In genomic region chr10:124642076-124642710, GRCh38 we compare ENCODE assay signal across 8 cellular contexts.
DNase-seq lines count a peak whose midpoint lies in the region; ATAC-seq and TF ChIP-seq lines count a peak whose summit lies in the region.

No MANE protein-coding gene starts in this region.

- ATAC-seq in CD4-positive, alpha-beta T cell (ENCODE audit: poor library complexity), result no peak
- peak; percentile 60 to 67 for ATAC-seq in natural killer cell treated with Interleukin-12 subunit alpha and Interleukin-12 subunit beta and Interleukin-15 and Interleukin-18, amount 100 ng/mL, for 72 hours
- no peak for ATAC-seq in HG03159 (IDR thresholded peaks at IDR 0.05; ENCODE audit: unreplicated experiment)

- in situ Hi-C loops in GM13977 (cut with MboI; ENCODE audit: low pct_unique_long_range_greater_than_20kb, low sequenced_read_pairs, unreplicated experiment), result no loop called here

- H3K27me3 ChIP-seq in CD4-positive, alpha-beta T cell (ENCODE audit: control insufficient read depth, insufficient read depth, low read length), result no peaks in the 10 kb centered on the region

- no peak overlapping the region for H3K4me3 Mint-ChIP-seq in CD4-positive, alpha-beta T cell
- H3K4me3 Mint-ChIP-seq in dendritic cell treated with granulocyte-macrophage colony-stimulating factor and Interleukin-4, amounts not matched to agents 40 ng/mL and 50 ng/mL, for 4 days, result peak overlapping the region; percentile 32
- peak overlapping the region; percentile 91 for H3K4me3 Mint-ChIP-seq in natural killer cell treated with Interleukin-12 subunit alpha and Interleukin-12 subunit beta and Interleukin-15 and Interleukin-18, amount 100 ng/mL, for 72 hours
- no peak overlapping the region for H3K4me3 Mint-ChIP-seq in Calu3 (ENCODE audit: low read depth, unreplicated experiment)

- peaks cover 6% of the 10 kb centered on the region for H3K36me3 Mint-ChIP-seq in CD4-positive, alpha-beta T cell (ENCODE audit: low read depth)
- H3K36me3 Mint-ChIP-seq in dendritic cell treated with granulocyte-macrophage colony-stimulating factor and Interleukin-4, amounts not matched to agents 40 ng/mL and 50 ng/mL, for 4 days (ENCODE audit: low read depth), result peaks cover 38% of the 10 kb centered on the region
- H3K36me3 Mint-ChIP-seq in natural killer cell treated with Interleukin-12 subunit alpha and Interleukin-12 subunit beta and Interleukin-15 and Interleukin-18, amount 100 ng/mL, for 72 hours, result no peaks in the 10 kb centered on the region
- no peaks in the 10 kb centered on the region for H3K36me3 Mint-ChIP-seq in Calu3 (ENCODE audit: insufficient read depth, unreplicated experiment)

- intact Hi-C loops in CD4-positive, alpha-beta T cell (cut with DNase I, micrococcal nuclease), result loop anchor here in 1 of 2 experiments (10.0 kb wide), 1 partner anchor 107 kb away; no protein-coding TSS in a partner anchor
- intact Hi-C loops in dendritic cell treated with granulocyte-macrophage colony-stimulating factor and Interleukin-4, amounts not matched to agents 40 ng/mL and 50 ng/mL, for 4 days (cut with micrococcal nuclease), result no loop called here
- intact Hi-C loops in Calu3 (cut with micrococcal nuclease; ENCODE audit: unreplicated experiment), result no loop called here

- peak overlapping the region; percentile 95 for H3K27ac Mint-ChIP-seq in CD4-positive, alpha-beta T cell
- H3K27ac Mint-ChIP-seq in dendritic cell treated with granulocyte-macrophage colony-stimulating factor and Interleukin-4, amounts not matched to agents 40 ng/mL and 50 ng/mL, for 4 days, result peak overlapping the region; percentile 98
- H3K27ac Mint-ChIP-seq in natural killer cell treated with Interleukin-12 subunit alpha and Interleukin-12 subunit beta and Interleukin-15 and Interleukin-18, amount 100 ng/mL, for 72 hours, result peak overlapping the region; percentile 85 to 91
- H3K27ac Mint-ChIP-seq in Calu3 (ENCODE audit: unreplicated experiment), result no peak overlapping the region

- H3K4me1 Mint-ChIP-seq in CD4-positive, alpha-beta T cell (ENCODE audit: low read depth), result peaks cover 86% of the 10 kb centered on the region
- H3K4me1 Mint-ChIP-seq in dendritic cell treated with granulocyte-macrophage colony-stimulating factor and Interleukin-4, amounts not matched to agents 40 ng/mL and 50 ng/mL, for 4 days (ENCODE audit: low read depth), result peaks cover 100% of the 10 kb centered on the region
- H3K4me1 Mint-ChIP-seq in natural killer cell treated with Interleukin-12 subunit alpha and Interleukin-12 subunit beta and Interleukin-15 and Interleukin-18, amount 100 ng/mL, for 72 hours (ENCODE audit: low read depth in 2 of 2), result peaks cover 52 to 63% of the 10 kb centered on the region in 2 donors
- peaks cover 10% of the 10 kb centered on the region for H3K4me1 Mint-ChIP-seq in Calu3 (ENCODE audit: low read depth, unreplicated experiment)

- peak; percentile 39; the same call in 1 of the 2 replicates for TF ChIP-seq EP300 in Ishikawa (IDR thresholded peaks at IDR 0.05; ENCODE audit: borderline replicate concordance)

- BruUV-seq in Calu3 (replicated peaks; lab: Mats Ljungman, UMichigan), result no TSS peak

- H3K27me3 Mint-ChIP-seq in CD4-positive, alpha-beta T cell, result no peaks in the 10 kb centered on the region
- no peaks in the 10 kb centered on the region for H3K27me3 Mint-ChIP-seq in dendritic cell treated with granulocyte-macrophage colony-stimulating factor and Interleukin-4, amounts not matched to agents 40 ng/mL and 50 ng/mL, for 4 days
- H3K27me3 Mint-ChIP-seq in natural killer cell treated with Interleukin-12 subunit alpha and Interleukin-12 subunit beta and Interleukin-15 and Interleukin-18, amount 100 ng/mL, for 72 hours, result no peaks in the 10 kb centered on the region
- H3K27me3 Mint-ChIP-seq in Calu3 (ENCODE audit: unreplicated experiment), result no peaks in the 10 kb centered on the region

- H3K9me3 ChIP-seq in CD4-positive, alpha-beta T cell (ENCODE audit: control insufficient read depth, low read length), result no peaks in the 10 kb centered on the region

- H3K27ac ChIP-seq in CD4-positive, alpha-beta T cell (ENCODE audit: low read depth, low read length), result no peak overlapping the region

- no peak for TF ChIP-seq CTCF in CD4-positive, alpha-beta T cell (IDR thresholded peaks at IDR 0.05)
- TF ChIP-seq CTCF in GM13977 (IDR thresholded peaks at IDR 0.05; ENCODE audit: extremely low read depth, insufficient read depth, missing control alignments) (no peak), Calu3 (IDR thresholded peaks at IDR 0.05; ENCODE audit: unreplicated experiment) (no peak)

- POLR2A ChIA-PET in CD4-positive, alpha-beta T cell (lab: Charles Lee), result interaction anchor here (1.3 kb wide), 1 partner anchor 36 kb away, joined by 3 read pairs; no protein-coding TSS in a partner anchor

- H3K9me3 Mint-ChIP-seq in CD4-positive, alpha-beta T cell, result no peaks in the 10 kb centered on the region
- no peaks in the 10 kb centered on the region for H3K9me3 Mint-ChIP-seq in dendritic cell treated with granulocyte-macrophage colony-stimulating factor and Interleukin-4, amounts not matched to agents 40 ng/mL and 50 ng/mL, for 4 days
- no peaks in the 10 kb centered on the region for H3K9me3 Mint-ChIP-seq in natural killer cell treated with Interleukin-12 subunit alpha and Interleukin-12 subunit beta and Interleukin-15 and Interleukin-18, amount 100 ng/mL, for 72 hours
- no peaks in the 10 kb centered on the region for H3K9me3 Mint-ChIP-seq in Calu3 (ENCODE audit: low read depth, unreplicated experiment)

- no peak for DNase-seq in CD4-positive, alpha-beta T cell
- DNase-seq in natural killer cell treated with Interleukin-12 subunit alpha and Interleukin-12 subunit beta and Interleukin-15 and Interleukin-18, amount 100 ng/mL, for 72 hours (ENCODE audit: low spot score), result no peak
- DNase-seq in stimulated activated CD4-positive, alpha-beta T cell treated with anti-CD3 and anti-CD28 coated beads, Interleukin-12 subunit alpha, Interleukin-12 subunit beta, amount 100 ng/mL, for 4 hours, result no peak
- DNase-seq in GM13977 (ENCODE audit: low spot score) (no peak), Calu3 (no peak)

- TF ChIP-seq RAD21 in Ishikawa (IDR thresholded peaks at IDR 0.05; ENCODE audit: low read depth), result peak; percentile 22; the same call in 1 of the 2 replicates

- CTCF ChIA-PET in CD4-positive, alpha-beta T cell (lab: Charles Lee), result interaction anchor here (1.7 kb wide), 1 partner anchor 29 kb away, joined by 3 read pairs; no protein-coding TSS in a partner anchor
- CTCF ChIA-PET in Calu3 (lab: Charles Lee), result no interaction called here

TF ChIP-seq in Ishikawa, 13 proteins besides CTCF, POLR2A, EP300 and RAD21:
- TF ChIP-seq NFIC (IDR thresholded peaks at IDR 0.05), result peak; percentile 83
- 0 out of 2 replicates have a peak, but pooled peaks have one; percentile 60 for TF ChIP-seq MAX (IDR thresholded peaks at IDR 0.05)
- no peak for TF ChIP-seq USF1 (IDR thresholded peaks at IDR 0.05)
- TF ChIP-seq TAF1 (IDR thresholded peaks at IDR 0.05; ENCODE audit: low read depth), result no peak
- TF ChIP-seq YY1 (IDR thresholded peaks at IDR 0.05; ENCODE audit: low read depth), result peak; percentile 19; the same call in 1 of the 2 replicates
- TF ChIP-seq EGR1 (IDR thresholded peaks at IDR 0.05), result no peak
- TF ChIP-seq TCF12 (IDR thresholded peaks at IDR 0.05; ENCODE audit: low read depth), result peak; percentile 63
- TF ChIP-seq TEAD4 (IDR thresholded peaks at IDR 0.05), result peak; percentile 33; the same call in 1 of the 2 replicates
- TF ChIP-seq REST (IDR thresholded peaks at IDR 0.05; ENCODE audit: low read depth), result no peak
- TF ChIP-seq FOXM1 (IDR thresholded peaks at IDR 0.05; ENCODE audit: borderline replicate concordance, low read depth), result no peak
TF ChIP-seq in Ishikawa: peak in this region for 5.

Comparison
In these comparisons a context has a peak if more than half of its experiments do, and no peak if none do; other contexts are left out.
1. ATAC-seq: peak in natural killer cell treated with Interleukin-12 subunit alpha and Interleukin-12 subunit beta and Interleukin-15 and Interleukin-18, amount 100 ng/mL, for 72 hours (2 of 2); none in CD4-positive, alpha-beta T cell (single experiment) and HG03159 (single experiment).
2. H3K4me3 Mint-ChIP-seq: peak in dendritic cell treated with granulocyte-macrophage colony-stimulating factor and Interleukin-4, amounts not matched to agents 40 ng/mL and 50 ng/mL, for 4 days (single experiment) and natural killer cell treated with Interleukin-12 subunit alpha and Interleukin-12 subunit beta and Interleukin-15 and Interleukin-18, amount 100 ng/mL, for 72 hours (single experiment); none in CD4-positive, alpha-beta T cell (single experiment) and Calu3 (single experiment).